ENCODE assay signal across 1 cellular context in genomic region chr2:197806317-197806633, GRCh38.
TF ChIP-seq lines count a peak whose summit lies in the region.

No MANE protein-coding gene starts in this region.

TF ChIP-seq in K562, 482 proteins besides CTCF, POLR2A, EP300 and RAD21:
- TF ChIP-seq FOXK1 (CRISPR knock-in tag; IDR thresholded peaks at IDR 0.05; ENCODE audit: borderline replicate concordance) = no peak
- 0 out of 2 replicates have a peak, but pooled peaks have one; percentile 35 for TF ChIP-seq CEBPB (tag; IDR thresholded peaks at IDR 0.05)
- no peak for TF ChIP-seq POLR2B (IDR thresholded peaks at IDR 0.05; ENCODE audit: low read depth, partially characterized antibody)
- no peak for TF ChIP-seq KAT2B (IDR thresholded peaks at IDR 0.05; ENCODE audit: low read depth, low read length)
- TF ChIP-seq, protein P1, sequence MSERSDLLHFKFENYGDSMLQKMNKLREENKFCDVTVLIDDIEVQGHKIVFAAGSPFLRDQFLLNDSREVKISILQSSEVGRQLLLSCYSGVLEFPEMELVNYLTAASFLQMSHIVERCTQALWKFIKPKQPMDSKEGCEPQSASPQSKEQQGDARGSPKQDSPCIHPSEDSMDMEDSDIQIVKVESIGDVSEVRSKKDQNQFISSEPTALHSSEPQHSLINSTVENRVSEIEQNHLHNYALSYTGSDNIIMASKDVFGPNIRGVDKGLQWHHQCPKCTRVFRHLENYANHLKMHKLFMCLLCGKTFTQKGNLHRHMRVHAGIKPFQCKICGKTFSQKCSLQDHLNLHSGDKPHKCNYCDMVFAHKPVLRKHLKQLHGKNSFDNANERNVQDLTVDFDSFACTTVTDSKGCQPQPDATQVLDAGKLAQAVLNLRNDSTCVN (CRISPR knock-in tag; IDR thresholded peaks at IDR 0.05) = no peak
TF ChIP-seq in K562: peak in this region for 1.
